18 cellular contexts compared by ENCODE assay signal in genomic region chr9:80650964-80651555, GRCh38.
DNase-seq lines count a peak whose midpoint lies in the region; ATAC-seq and TF ChIP-seq lines count a peak whose summit lies in the region.
"Had no signal": no experiment of that assay in that cellular context is flagged by ENCODE, and none has a peak within 500 bp of the region (broad histone marks: within the 10 kb centered on the region; RNA-seq: fewer than 3 reads in every experiment).

No MANE protein-coding gene starts in this region.

- no peak overlapping the region for H3K4me3 Mint-ChIP-seq in MCF 10A (ENCODE audit: unreplicated experiment)
- H3K4me3 Mint-ChIP-seq: naive thymus-derived CD4-positive, alpha-beta T cell had no signal

- CTCF ChIA-PET in MCF 10A (lab: Yijun Ruan, JAX), result no interaction called here

- no TSS peak for BruUV-seq in MCF 10A (replicated peaks; lab: Mats Ljungman, UMichigan)

- H3K27me3 ChIP-seq in breast epithelium, result no peaks in the 10 kb centered on the region
- no peaks in the 10 kb centered on the region for H3K27me3 ChIP-seq in aorta (ENCODE audit: control insufficient read depth in 1 of 2, insufficient read depth in 2 of 2, low read length in 1 of 2)
- H3K27me3 ChIP-seq: SJSA1, spleen, thyroid gland had no signal

- H3K4me1 ChIP-seq in breast epithelium (no peaks in the 10 kb centered on the region), aorta (ENCODE audit: control insufficient read depth in 1 of 2, insufficient read depth in 2 of 2, low read length in 2 of 2) (peaks cover 0 to 11% of the 10 kb centered on the region in 2 donors)
- H3K4me1 ChIP-seq: spleen had no signal

- no peaks in the 10 kb centered on the region for H3K9me3 ChIP-seq in breast epithelium
- H3K9me3 ChIP-seq in aorta (ENCODE audit: control insufficient read depth, low read length), result no peaks in the 10 kb centered on the region
- H3K9me3 ChIP-seq: SJSA1, thyroid gland had no signal

- H3K4me3 ChIP-seq in breast epithelium, result no peak overlapping the region
- H3K4me3 ChIP-seq in coronary artery, result no peak overlapping the region
- no peak overlapping the region for H3K4me3 ChIP-seq in aorta (ENCODE audit: low read length in 2 of 2)
- H3K4me3 ChIP-seq: SJSA1, spleen, thyroid gland had no signal

- TF ChIP-seq CTCF in MCF 10A (IDR thresholded peaks at IDR 0.05; ENCODE audit: unreplicated experiment) (no peak), breast epithelium (IDR thresholded peaks at IDR 0.05) (no peak), coronary artery (IDR thresholded peaks at IDR 0.05) (no peak)

- H3K27me3 Mint-ChIP-seq in MCF 10A (ENCODE audit: insufficient read depth, unreplicated experiment), result no peaks in the 10 kb centered on the region
- H3K27me3 Mint-ChIP-seq: naive thymus-derived CD4-positive, alpha-beta T cell had no signal

- WGBS in aorta, 2 donors, result 3 to 5% methylated on average over 5 of the region's 5 CpGs

- H3K27ac Mint-ChIP-seq in MCF 10A (ENCODE audit: low read depth, unreplicated experiment), result no peak overlapping the region
- H3K27ac Mint-ChIP-seq: naive thymus-derived CD4-positive, alpha-beta T cell had no signal

- no peak for TF ChIP-seq POLR2A in breast epithelium (IDR thresholded peaks at IDR 0.05)

- no peaks in the 10 kb centered on the region for H3K36me3 Mint-ChIP-seq in MCF 10A (ENCODE audit: insufficient read depth, unreplicated experiment)
- H3K36me3 Mint-ChIP-seq: naive thymus-derived CD4-positive, alpha-beta T cell had no signal

- ATAC-seq in aorta (ENCODE audit: low FRiP score) (peak; percentile 59), HG03457 (IDR thresholded peaks at IDR 0.05; ENCODE audit: unreplicated experiment) (no peak), HG02884 (IDR thresholded peaks at IDR 0.05; ENCODE audit: unreplicated experiment) (no peak)
- ATAC-seq: naive thymus-derived CD4-positive, alpha-beta T cell had no signal

- no peaks in the 10 kb centered on the region for H3K36me3 ChIP-seq in breast epithelium
- no peaks in the 10 kb centered on the region for H3K36me3 ChIP-seq in aorta (ENCODE audit: control insufficient read depth in 1 of 2, insufficient read depth in 2 of 2, low read length in 1 of 2)
- H3K36me3 ChIP-seq: SJSA1, spleen, thyroid gland had no signal

- POLR2A ChIA-PET in MCF 10A (lab: Yijun Ruan, JAX), result interaction anchor here (0.6 to 1.6 kb wide), 2 partner anchors 48 to 1201 kb away, joined by 3 read pairs; no protein-coding TSS in a partner anchor

- intact Hi-C loops in MCF 10A (cut with micrococcal nuclease) (no loop called here), breast epithelium (cut with DNase I; ENCODE audit: low total_unique reads) (no loop called here), aorta (cut with DNase I) (no loop called here)

- DNase-seq in MCF 10A (ENCODE audit: unreplicated experiment) (peak; percentile 6), breast epithelium (ENCODE audit: low spot score in 2 of 2) (no peak), coronary artery (ENCODE audit: low spot score) (no peak), kidney glomerular epithelial cell (lab: John Stamatoyannopoulos, UW) (peak; percentile 26), aorta (no peak), NCI-H2227 (lab: John Stamatoyannopoulos, UW; ENCODE audit: unreplicated experiment) (no peak)
- DNase-seq: activated CD8-positive, alpha-beta memory T cell treated with anti-CD3 and anti-CD28 coated beads, Interleukin-2, amount 50 U/mL, for 48 hours; H7; naive thymus-derived CD4-positive, alpha-beta T cell; NCI-H1105; NCI-H774; spleen; thyroid gland had no signal

- peaks cover 14% of the 10 kb centered on the region for H3K4me1 Mint-ChIP-seq in MCF 10A (ENCODE audit: insufficient read depth, unreplicated experiment)
- H3K4me1 Mint-ChIP-seq: naive thymus-derived CD4-positive, alpha-beta T cell had no signal

- H3K27ac ChIP-seq in breast epithelium (no peak overlapping the region), coronary artery (peak overlapping the region; percentile 42 to 63), aorta (ENCODE audit: low read depth in 1 of 2, low read length in 2 of 2) (peak overlapping the region in 1 of 2 donors; percentile 67)
- H3K27ac ChIP-seq: 22Rv1, SJSA1, spleen, thyroid gland, VCaP had no signal

- no peaks in the 10 kb centered on the region for H3K9me3 Mint-ChIP-seq in MCF 10A (ENCODE audit: unreplicated experiment)

Comparison
In these comparisons a context has a peak if more than half of its experiments do, and no peak if none do; other contexts are left out.
1. DNase-seq: peak in MCF 10A (single experiment) and kidney glomerular epithelial cell (single experiment); none in breast epithelium (0 of 2), coronary artery (single experiment), aorta (0 of 2) and NCI-H2227 (single experiment).
2. H3K27ac ChIP-seq: peak in coronary artery (2 of 2); none in breast epithelium (0 of 2).